27 cellular contexts compared by ENCODE assay signal in the genomic region with DNA sequence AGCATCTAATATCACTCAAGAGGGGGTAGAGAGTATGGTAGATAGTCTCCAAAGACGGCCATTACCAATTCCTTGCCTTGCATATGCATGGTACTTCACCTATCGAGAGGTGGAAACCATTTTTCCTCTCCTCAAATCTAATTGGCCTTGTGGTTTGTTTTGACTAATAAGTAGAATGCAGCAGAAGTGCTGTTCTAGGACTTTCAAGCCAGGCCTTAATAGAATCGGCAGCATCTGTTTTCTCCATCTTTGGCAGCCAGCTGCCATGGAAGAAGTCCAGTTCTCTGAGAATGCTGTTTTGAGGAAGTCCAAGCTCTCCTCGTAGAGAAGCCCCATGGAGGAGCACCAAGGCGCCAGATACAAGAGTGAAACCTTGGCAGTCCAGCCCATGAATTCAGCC. TPM values are rescaled to one million over a fixed set of nuclear protein-coding genes. Genes with fewer than 3 reads are reported as not detected.
DNase-seq lines count a peak whose midpoint lies in the region; ATAC-seq, FAIRE-seq and TF ChIP-seq lines count a peak whose summit lies in the region.
"Had no signal": no experiment of that assay in that cellular context is flagged by ENCODE, and none has a peak within 500 bp of the region (broad histone marks: within the 10 kb centered on the region; RNA-seq: fewer than 3 reads in every experiment).

No MANE protein-coding gene starts in this region.

- TF ChIP-seq CTCF in left lung (IDR thresholded peaks at IDR 0.05), result no peak
- no peak for TF ChIP-seq CTCF in HepG2 (CRISPR knock-in tag; IDR thresholded peaks at IDR 0.05)
- TF ChIP-seq CTCF in GM13976 (IDR thresholded peaks at IDR 0.05; ENCODE audit: borderline replicate concordance, control extremely low read depth, extremely low read depth, insufficient read depth, missing control alignments), result no peak

- POLR2A ChIA-PET in activated CD4-positive, alpha-beta T cell treated with anti-CD3 and anti-CD28 coated beads for 36 hours (lab: Charles Lee), result no interaction called here
- POLR2A ChIA-PET in HepG2 (lab: Yijun Ruan, JAX), result no interaction called here

- intact Hi-C loops in activated CD4-positive, alpha-beta T cell treated with anti-CD3 and anti-CD28 coated beads for 36 hours (cut with DNase I, micrococcal nuclease), result no loop called here
- intact Hi-C loops in left lung (cut with DNase I), result no loop called here
- intact Hi-C loops in HepG2 (cut with micrococcal nuclease; ENCODE audit: unreplicated experiment), result no loop called here

- H3K9me3 Mint-ChIP-seq in activated CD4-positive, alpha-beta T cell treated with anti-CD3 and anti-CD28 coated beads for 36 hours (ENCODE audit: low read depth), result no peaks in the 10 kb centered on the region
- H3K9me3 Mint-ChIP-seq in activated T-helper 17 cell treated with anti-CD3 and anti-CD28 coated beads, Interleukin-2, amount 50 U/mL, for 72 hours, result no peaks in the 10 kb centered on the region
- H3K9me3 Mint-ChIP-seq: activated naive CD4-positive, alpha-beta T cell treated with anti-CD3 and anti-CD28 coated beads, Interleukin-2, amount 50 U/mL, for 24 hours; CD8-positive, alpha-beta T cell; T-cell had no signal

- DNase-seq in activated CD4-positive, alpha-beta T cell treated with anti-CD3 and anti-CD28 coated beads for 36 hours, result no peak
- DNase-seq in activated CD4-positive, alpha-beta T cell treated with anti-CD3 and anti-CD28 coated beads for 4 hours, result no peak
- DNase-seq in GM19239 (ENCODE audit: insufficient read length, low spot score) (no peak), left lung (no peak), HepG2 (ENCODE audit: low spot score) (no peak), GM13976 (ENCODE audit: low spot score) (no peak)
- DNase-seq in activated CD8-positive, alpha-beta memory T cell treated with anti-CD3 and anti-CD28 coated beads, Interleukin-2, amount 50 U/mL, for 48 hours, result no peak
- DNase-seq: 8988T; AML-193; anterior cingulate cortex; CD8-positive, alpha-beta T cell; DMS53; esophagus squamous epithelium; GF-D8; HCEC 1CT; kidney glomerular epithelial cell; mammary epithelial cell; NCI-H1092; NCI-H187 treated with DMSO at 0.1 percent for 48 hours; Peyer's patch; SJCRH30; T-cell had no signal

- H3K4me1 ChIP-seq in left lung (peaks cover 4 to 5% of the 10 kb centered on the region in 2 donors), HepG2 (ENCODE audit: insufficient read depth, low read length) (no peaks in the 10 kb centered on the region)
- H3K4me1 ChIP-seq: Peyer's patch, SJCRH30 had no signal

- FAIRE-seq in GM19239 (lab: Jason Lieb, UNC) (peak; percentile 18), HepG2 (lab: Jason Lieb, UNC) (no peak)

- peak overlapping the region; percentile 40 to 81 for H3K27ac ChIP-seq in left lung
- H3K27ac ChIP-seq in HepG2 (ENCODE audit: extremely low read length, insufficient read depth, low read length), result no peak overlapping the region
- H3K27ac ChIP-seq: esophagus squamous epithelium, neutrophil, Peyer's patch, SJCRH30 had no signal

- ATAC-seq in activated CD4-positive, alpha-beta T cell treated with anti-CD3 and anti-CD28 coated beads for 36 hours, result peak; percentile 42
- ATAC-seq in activated T-helper 17 cell treated with anti-CD3 and anti-CD28 coated beads, Interleukin-2, amount 50 U/mL, for 72 hours (replicated peaks), result peak; percentile 70
- ATAC-seq in left lung (peak; percentile 11), HepG2 (no peak)
- ATAC-seq: CD8-positive, alpha-beta T cell; T-cell had no signal

- H3K27me3 ChIP-seq in left lung (no peaks in the 10 kb centered on the region), HepG2 (ENCODE audit: control insufficient read depth in 1 of 2, insufficient read depth in 2 of 2, low read length in 2 of 2) (no peaks in the 10 kb centered on the region; a peak in 1 of 5 replicates)
- H3K27me3 ChIP-seq: esophagus squamous epithelium, neutrophil, Peyer's patch, SJCRH30, upper lobe of left lung had no signal

- H3K4me1 Mint-ChIP-seq in activated CD4-positive, alpha-beta T cell treated with anti-CD3 and anti-CD28 coated beads for 36 hours, result peaks cover 42% of the 10 kb centered on the region
- peaks cover 12% of the 10 kb centered on the region for H3K4me1 Mint-ChIP-seq in activated T-helper 17 cell treated with anti-CD3 and anti-CD28 coated beads, Interleukin-2, amount 50 U/mL, for 72 hours

- no TSS peak for BruUV-seq in HepG2 (replicated peaks; lab: Mats Ljungman, UMichigan)

- H3K4me3 Mint-ChIP-seq in activated CD4-positive, alpha-beta T cell treated with anti-CD3 and anti-CD28 coated beads for 36 hours, result no peak overlapping the region
- peak overlapping the region; percentile 11 for H3K4me3 Mint-ChIP-seq in activated T-helper 17 cell treated with anti-CD3 and anti-CD28 coated beads, Interleukin-2, amount 50 U/mL, for 72 hours
- H3K4me3 Mint-ChIP-seq: activated naive CD4-positive, alpha-beta T cell treated with anti-CD3 and anti-CD28 coated beads, Interleukin-2, amount 50 U/mL, for 24 hours; CD8-positive, alpha-beta T cell; T-cell had no signal

- CTCF ChIA-PET in activated CD4-positive, alpha-beta T cell treated with anti-CD3 and anti-CD28 coated beads for 36 hours (lab: Charles Lee), result interaction anchor here (1.1 to 1.4 kb wide), 4 partner anchors 9 to 59 kb away, joined by 3 to 6 read pairs (median 4); no protein-coding TSS in a partner anchor
- CTCF ChIA-PET in HepG2 (lab: Yijun Ruan, JAX; ENCODE audit: low intra/inter-chr PET ratio, low total read pairs), result no interaction called here

- no peak overlapping the region for H3K4me2 ChIP-seq in HepG2 (ENCODE audit: low read depth, low read length)

- no peaks in the 10 kb centered on the region for H4K20me1 ChIP-seq in HepG2 (ENCODE audit: insufficient read depth, low read length)

- in situ Hi-C loops in HepG2 (cut with HindIII; ENCODE audit: extremely low pct_ligation_motif_present, low pct_unique_long_range_greater_than_20kb) (no loop called here), GM13976 (cut with MboI; ENCODE audit: low sequenced_read_pairs, unreplicated experiment) (no loop called here)

- WGBS in HepG2 (ENCODE audit: low lambda C conversion rate), result 2% methylated on average over 5 of the region's 5 CpGs

- TF ChIP-seq RAD21 in HepG2 (CRISPR knock-in tag; IDR thresholded peaks at IDR 0.05), result no peak

- no peak for TF ChIP-seq EP300 in HepG2 (IDR thresholded peaks at IDR 0.05; ENCODE audit: low read depth in 2 of 2, low read length in 2 of 2)
- no peak for TF ChIP-seq EP300 in HepG2 (CRISPR knock-in tag; IDR thresholded peaks at IDR 0.05; ENCODE audit: borderline replicate concordance)

- H3K9me3 ChIP-seq in left lung, result no peaks in the 10 kb centered on the region
- H3K9me3 ChIP-seq in HepG2 (ENCODE audit: low read length), result no peaks in the 10 kb centered on the region
- H3K9me3 ChIP-seq: esophagus squamous epithelium, neutrophil, Peyer's patch, SJCRH30, upper lobe of left lung had no signal

- H3K4me3 ChIP-seq in left lung (no peak overlapping the region), HepG2 (replicated peaks in 1 of 3; ENCODE audit: insufficient read depth in 1 of 3, low read depth in 2 of 3, low read length in 3 of 3) (no peak overlapping the region)
- H3K4me3 ChIP-seq: esophagus squamous epithelium, Peyer's patch, SJCRH30, upper lobe of left lung had no signal

- H3K36me3 ChIP-seq in left lung (no peaks in the 10 kb centered on the region), HepG2 (replicated peaks in 1 of 2; ENCODE audit: control insufficient read depth in 1 of 2, insufficient read depth in 2 of 2, low read length in 2 of 2) (no peaks in the 10 kb centered on the region)
- H3K36me3 ChIP-seq: esophagus squamous epithelium, neutrophil, Peyer's patch, SJCRH30, upper lobe of left lung had no signal

- no peak overlapping the region for H3K9ac ChIP-seq in HepG2 (ENCODE audit: insufficient read depth, low read depth, low read length)

- no peak for TF ChIP-seq POLR2A in HepG2 (IDR thresholded peaks at IDR 0.05; ENCODE audit: insufficient read depth in 1 of 2, low read depth in 2 of 2, low read length in 2 of 2)

- no peak overlapping the region for H3K27ac Mint-ChIP-seq in activated CD4-positive, alpha-beta T cell treated with anti-CD3 and anti-CD28 coated beads for 36 hours
- no peak overlapping the region for H3K27ac Mint-ChIP-seq in activated T-helper 17 cell treated with anti-CD3 and anti-CD28 coated beads, Interleukin-2, amount 50 U/mL, for 72 hours
- H3K27ac Mint-ChIP-seq: CD8-positive, alpha-beta T cell; progenitor cell of endocrine pancreas; T-cell had no signal

- H3K36me3 Mint-ChIP-seq in activated CD4-positive, alpha-beta T cell treated with anti-CD3 and anti-CD28 coated beads for 36 hours (ENCODE audit: low read depth), result no peaks in the 10 kb centered on the region
- H3K36me3 Mint-ChIP-seq in activated T-helper 17 cell treated with anti-CD3 and anti-CD28 coated beads, Interleukin-2, amount 50 U/mL, for 72 hours (ENCODE audit: low read depth), result no peaks in the 10 kb centered on the region
- H3K36me3 Mint-ChIP-seq: activated naive CD4-positive, alpha-beta T cell treated with anti-CD3 and anti-CD28 coated beads, Interleukin-2, amount 50 U/mL, for 24 hours; CD8-positive, alpha-beta T cell; T-cell had no signal

- H3K79me2 ChIP-seq in HepG2 (ENCODE audit: insufficient read depth, low read length), result no peaks in the 10 kb centered on the region

- no peaks in the 10 kb centered on the region for H3K27me3 Mint-ChIP-seq in activated CD4-positive, alpha-beta T cell treated with anti-CD3 and anti-CD28 coated beads for 36 hours
- no peaks in the 10 kb centered on the region for H3K27me3 Mint-ChIP-seq in activated T-helper 17 cell treated with anti-CD3 and anti-CD28 coated beads, Interleukin-2, amount 50 U/mL, for 72 hours
- H3K27me3 Mint-ChIP-seq: activated naive CD4-positive, alpha-beta T cell treated with anti-CD3 and anti-CD28 coated beads, Interleukin-2, amount 50 U/mL, for 24 hours; T-cell had no signal

- H2AFZ ChIP-seq in HepG2 (ENCODE audit: low read length), result no peak overlapping the region

RNA-seq across cellular contexts. Expression of a gene that starts 59.1 kb away (rescaled TPM):
- total RNA-seq in activated CD4-positive, alpha-beta T cell treated with anti-CD3 and anti-CD28 coated beads for 36 hours, result 100 to 1,000 TPM; 102 to 120 TPM
- total RNA-seq in activated T-helper 17 cell treated with anti-CD3 and anti-CD28 coated beads, Interleukin-2, amount 50 U/mL, for 72 hours, result 100 to 1,000 TPM; 118 to 164 TPM
- total RNA-seq in left lung (10 to 100 TPM in 1 of 2 donors, 1 to 10 TPM in 1; 3.3 to 19.2 TPM), HepG2 (2016; rRNA removed; fragmentation: Illumina TruSeq; extraction: Trizol) (0.07 TPM in 1 of 2 replicates, not detected in the other)
- total RNA-seq in HepG2 (2016; cell fraction: cytosol; rRNA removed; fragmentation: Illumina TruSeq; extraction: Trizol; ENCODE audit: low read depth), result not detected in 2 replicates
- 0.06 TPM in 1 of 2 replicates, not detected in the other for total RNA-seq in HepG2 (2016; cell fraction: insoluble cytoplasmic fraction; rRNA removed; fragmentation: Illumina TruSeq; extraction: Trizol)
- total RNA-seq in HepG2 (2016; cell fraction: membrane; rRNA removed; fragmentation: Illumina TruSeq; extraction: Trizol), result 0.03 TPM in 1 of 2 replicates, not detected in the other
- total RNA-seq in HepG2 (2016; cell fraction: nucleus; rRNA removed; fragmentation: Illumina TruSeq; extraction: Trizol), result 0.25 TPM in 1 of 2 replicates, not detected in the other
- polyA plus RNA-seq in HepG2 (2011; rRNA removed), result not detected in 2 replicates
- polyA plus RNA-seq in HepG2 (2011; cell fraction: cytosol; rRNA removed), result 0.03 TPM in 2 replicates
- polyA plus RNA-seq in HepG2 (2011; cell fraction: nucleus; rRNA removed), result 0.10 and 0.12 TPM in 2 replicates
- 0.03 and 0.11 TPM in 2 replicates for polyA plus RNA-seq in HepG2 (2012)
- polyA plus RNA-seq in HepG2 (2016; cell fraction: cytosol; fragmentation: Illumina TruSeq; extraction: Trizol; ENCODE audit: low read depth), result not detected in 2 replicates
- polyA plus RNA-seq in HepG2 (2016; cell fraction: insoluble cytoplasmic fraction; fragmentation: Illumina TruSeq; extraction: Trizol; ENCODE audit: low read depth), result 0.04 TPM in 1 of 2 replicates, not detected in the other
- polyA plus RNA-seq in HepG2 (2016; cell fraction: membrane; fragmentation: Illumina TruSeq; extraction: Trizol; ENCODE audit: low read depth), result not detected in 2 replicates
- not detected in 2 replicates for polyA plus RNA-seq in HepG2 (2016; cell fraction: nucleus; fragmentation: Illumina TruSeq; extraction: Trizol; ENCODE audit: insufficient read depth, low read depth)
- polyA minus RNA-seq in HepG2 (2011; rRNA and poly(A)+ RNA removed; ENCODE audit: low replicate concordance), result 0.08 and 0.40 TPM in 2 replicates
- not detected in 2 replicates for polyA minus RNA-seq in HepG2 (2011; cell fraction: cytosol; rRNA and poly(A)+ RNA removed)
- polyA minus RNA-seq in HepG2 (2011; cell fraction: nucleus; rRNA and poly(A)+ RNA removed), result 0.13 TPM in 1 of 2 replicates, not detected in the other
- polyA plus RNA-seq: mammary epithelial cell had no signal

Comparison
In these comparisons a context has a peak if more than half of its experiments do, and no peak if none do; other contexts are left out.
1. RNA of a gene that starts 59.1 kb away (total RNA-seq): 118 to 164 TPM in activated T-helper 17 cell treated with anti-CD3 and anti-CD28 coated beads, Interleukin-2, amount 50 U/mL, for 72 hours and 102 to 120 TPM in activated CD4-positive, alpha-beta T cell treated with anti-CD3 and anti-CD28 coated beads for 36 hours; 3.3 to 19.2 TPM in left lung and 0.03 to 0.25 TPM in HepG2; every median in the first group is over 4 times any median in the second.